Comparison of ENCODE assay signal across 19 cellular contexts in genomic region chr2:175889557-175890355, GRCh38.
A peak's percentile ranks its signal among the peaks of the same experiment; 100 is the strongest.
DNase-seq lines count a peak whose midpoint lies in the region; ATAC-seq and TF ChIP-seq lines count a peak whose summit lies in the region.
"Had no signal": no experiment of that assay in that cellular context is flagged by ENCODE, and none has a peak within 500 bp of the region (broad histone marks: within the 10 kb centered on the region; RNA-seq: fewer than 3 reads in every experiment).

No MANE protein-coding gene starts in this region.

- peak overlapping the region; percentile 34; the same call in 1 of the 2 replicates for H3K27ac ChIP-seq in VCaP
- H3K27ac ChIP-seq: lower lobe of right lung, prostate gland, RWPE1, upper lobe of right lung had no signal

- TF ChIP-seq CTCF in VCaP (conservative IDR thresholded peaks at IDR 0.05), result no peak

- peak; percentile 54 for DNase-seq in DMS153 (lab: John Stamatoyannopoulos, UW)
- DNase-seq in NCI-H1105 treated with DMSO at 0.1 percent for 48 hours (lab: John Stamatoyannopoulos, UW), result peak; percentile 97
- DNase-seq in NCI-H2196 (lab: John Stamatoyannopoulos, UW; ENCODE audit: unreplicated experiment), result peak; percentile 12
- no peak for DNase-seq in NCI-H2107 treated with DMSO at 0.1 percent for 48 hours (lab: John Stamatoyannopoulos, UW; ENCODE audit: unreplicated experiment)
- DNase-seq: activated CD4-positive, alpha-beta T cell treated with anti-CD3 and anti-CD28 coated beads, Interleukin-2, amount 50 U/mL, for 48 hours; activated effector memory CD4-positive, alpha-beta T cell treated with Interleukin-2 at 50 U/mL for 16 hours; activated naive CD8-positive, alpha-beta T cell treated with anti-CD3 and anti-CD28 coated beads, Interleukin-2, amount 10 ng/mL, durations not matched to agents 7 days and 5 days; lower lobe of right lung; MG63; mucosa of descending colon; NCI-H2107; upper lobe of right lung had no signal

- ATAC-seq in HG02840 (IDR thresholded peaks at IDR 0.05; ENCODE audit: low FRiP score, unreplicated experiment) (no peak), HG03460 (IDR thresholded peaks at IDR 0.05; ENCODE audit: unreplicated experiment) (no peak), HG03378 (IDR thresholded peaks at IDR 0.05; ENCODE audit: unreplicated experiment) (no peak)
- ATAC-seq: lower lobe of right lung, mucosa of descending colon, upper lobe of right lung, WTC11 had no signal
